In genomic region chr1:148748563-148749334, GRCh38 we compare ENCODE assay signal across 8 cellular contexts. TPM values are rescaled to one million over a fixed set of nuclear protein-coding genes. Genes with fewer than 3 reads are reported as not detected.
DNase-seq lines count a peak whose midpoint lies in the region; ATAC-seq and TF ChIP-seq lines count a peak whose summit lies in the region.
"Not testable (repeated sequence)": the region's sequence is repeated elsewhere in the genome, so short reads cannot be mapped to it uniquely, and the experiment has no call there.

Gene NUDT4B (plus strand): TSS chr1:148748774. CDS start chr1:148748953, 179 bp downstream.

- H3K9me3 ChIP-seq in SJSA1 (replicated peaks); left lung: not testable (repeated sequence)

- H3K27ac Mint-ChIP-seq in stimulated activated memory B cell treated with anti-CD40 and anti-IgM and Interleukin-4, amounts not matched to agents 10 μg/mL and 1 μg/mL and 100 μg/mL, for 72 hours: not testable (repeated sequence)

- H3K36me3 Mint-ChIP-seq in stimulated activated memory B cell treated with anti-CD40 and anti-IgM and Interleukin-4, amounts not matched to agents 10 μg/mL and 1 μg/mL and 100 μg/mL, for 72 hours: not testable (repeated sequence)

- not testable (repeated sequence) for H3K27ac ChIP-seq in SJSA1, left lung

- TF ChIP-seq CTCF in left lung (IDR thresholded peaks at IDR 0.05): not testable (repeated sequence)

- not testable (repeated sequence) for H3K36me3 ChIP-seq in SJSA1, left lung

- ATAC-seq in GM18498 (IDR thresholded peaks at IDR 0.05; ENCODE audit: unreplicated experiment): peak; percentile 51
- ATAC-seq in GM19455 (IDR thresholded peaks at IDR 0.05; ENCODE audit: unreplicated experiment): peak; percentile 64
- peak; percentile 33 for ATAC-seq in HG02610 (IDR thresholded peaks at IDR 0.05; ENCODE audit: unreplicated experiment)
- peak; percentile 54 for ATAC-seq in HG03175 (IDR thresholded peaks at IDR 0.05; ENCODE audit: unreplicated experiment)
- peak; percentile 67 for ATAC-seq in left lung
- ATAC-seq in stimulated activated memory B cell treated with anti-CD40 and anti-IgM and Interleukin-4, amounts not matched to agents 10 μg/mL and 1 μg/mL and 100 μg/mL, for 72 hours: peak; percentile 82

- H3K27me3 ChIP-seq in SJSA1 (replicated peaks); left lung: not testable (repeated sequence)

- H3K4me3 ChIP-seq in SJSA1, left lung: not testable (repeated sequence)

- H3K4me1 ChIP-seq in SJSA1 (replicated peaks); left lung: not testable (repeated sequence)

- intact Hi-C loops in left lung (cut with DNase I): not testable (repeated sequence)

- not testable (repeated sequence) for H3K9me3 Mint-ChIP-seq in stimulated activated memory B cell treated with anti-CD40 and anti-IgM and Interleukin-4, amounts not matched to agents 10 μg/mL and 1 μg/mL and 100 μg/mL, for 72 hours

- H3K27me3 Mint-ChIP-seq in stimulated activated memory B cell treated with anti-CD40 and anti-IgM and Interleukin-4, amounts not matched to agents 10 μg/mL and 1 μg/mL and 100 μg/mL, for 72 hours: not testable (repeated sequence)

- H3K4me1 Mint-ChIP-seq in stimulated activated memory B cell treated with anti-CD40 and anti-IgM and Interleukin-4, amounts not matched to agents 10 μg/mL and 1 μg/mL and 100 μg/mL, for 72 hours: not testable (repeated sequence)

- H3K4me3 Mint-ChIP-seq in stimulated activated memory B cell treated with anti-CD40 and anti-IgM and Interleukin-4, amounts not matched to agents 10 μg/mL and 1 μg/mL and 100 μg/mL, for 72 hours: not testable (repeated sequence)

- DNase-seq in SJSA1 (ENCODE audit: low read depth in 1 of 2, low spot score in 2 of 2); dermis microvascular lymphatic vessel endothelial cell (ENCODE audit: low read depth in 2 of 2); left lung: not testable (repeated sequence)

RNA-seq across cellular contexts. Expression of gene NUDT4B, which starts in this region (rescaled TPM):
- 8.8 and 19.5 TPM in 2 replicates for total RNA-seq in SJSA1 (2014; rRNA removed; shearing (Covaris generic))
- 11.9 and 20.7 TPM in 2 replicates for total RNA-seq in dermis microvascular lymphatic vessel endothelial cell
- 1 to 10 TPM in 1 of 2 donors, under 1 TPM in 1; 0.90 to 2.5 TPM for total RNA-seq in left lung
